Comparison of ENCODE assay signal across 11 cellular contexts in genomic region chr6:138555294-138555988, GRCh38. TPM values are rescaled to one million over a fixed set of nuclear protein-coding genes. Genes with fewer than 3 reads are reported as not detected.
DNase-seq lines count a peak whose midpoint lies in the region; ATAC-seq and TF ChIP-seq lines count a peak whose summit lies in the region.
"Had no signal": no experiment of that assay in that cellular context is flagged by ENCODE, and none has a peak within 500 bp of the region (broad histone marks: within the 10 kb centered on the region; RNA-seq: fewer than 3 reads in every experiment).

No MANE protein-coding gene starts in this region.

- peaks cover 2% of the 10 kb centered on the region for H3K4me1 ChIP-seq in fibroblast of lung (ENCODE audit: control insufficient read depth, extremely low read depth, insufficient read depth, low read length)

- peak; percentile 9 for DNase-seq in NAMALWA (ENCODE audit: low spot score)
- peak in 1 of 2 donors; percentile 64 for DNase-seq in fibroblast of lung (ENCODE audit: low read depth in 2 of 2)
- DNase-seq in neural crest cell (ENCODE audit: low read depth, low spot score), result no peak
- no peak for DNase-seq in immature natural killer cell
- DNase-seq in activated CD4-positive, alpha-beta T cell treated with anti-CD3 and anti-CD28 coated beads, Interleukin-2, amount 10 ng/mL, durations not matched to agents 24 days and 14 days, result no peak
- DNase-seq: activated CD4-positive, CD25-positive, alpha-beta regulatory T cell; NCI-H526 had no signal

- TF ChIP-seq CTCF in fibroblast of lung (conservative IDR thresholded peaks at IDR 0.05 in 1 of 2, IDR thresholded peaks at IDR 0.05 in 1 of 2; ENCODE audit: low read depth in 1 of 2, low read length in 2 of 2), result no peak
- no peak for TF ChIP-seq CTCF in neural crest cell (conservative IDR thresholded peaks at IDR 0.05)

- no peak overlapping the region for H3K9ac ChIP-seq in fibroblast of lung (ENCODE audit: insufficient read depth, low read length)

- no peaks in the 10 kb centered on the region for H3K9me3 ChIP-seq in fibroblast of lung (ENCODE audit: control insufficient read depth, insufficient read depth, low read depth, low read length)
- H3K9me3 ChIP-seq: gastroesophageal sphincter had no signal

- no peak overlapping the region for H3K27ac ChIP-seq in fibroblast of lung (ENCODE audit: insufficient read depth, low read length)

- peak overlapping the region; percentile 4 for H3K4me2 ChIP-seq in fibroblast of lung (ENCODE audit: extremely low read depth, insufficient read depth, low read length)

- H3K4me3 ChIP-seq in fibroblast of lung (replicated peaks in 1 of 4; ENCODE audit: control extremely low read depth in 1 of 4, insufficient read depth in 1 of 4, low read depth in 3 of 4, low read length in 4 of 4), result no peak overlapping the region
- H3K4me3 ChIP-seq: gastroesophageal sphincter had no signal

- ATAC-seq in GM19463 (IDR thresholded peaks at IDR 0.05; ENCODE audit: unreplicated experiment) (peak; percentile 47), HG03521 (IDR thresholded peaks at IDR 0.05; ENCODE audit: unreplicated experiment) (no peak)
- ATAC-seq in activated CD4-positive, CD25-positive, alpha-beta regulatory T cell treated with anti-CD3 and anti-CD28 coated beads, Interleukin-2, amount 50 U/mL, for 24 hours, result no peak
- ATAC-seq: gastroesophageal sphincter had no signal

- H3K4me3 Mint-ChIP-seq in neural crest cell (peak overlapping the region; percentile 29), immature natural killer cell (no peak overlapping the region)
- H3K4me3 Mint-ChIP-seq in activated CD4-positive, alpha-beta T cell treated with anti-CD3 and anti-CD28 coated beads, Interleukin-2, amount 10 ng/mL, durations not matched to agents 24 days and 14 days, result no peak overlapping the region

- H3K27ac Mint-ChIP-seq in neural crest cell (ENCODE audit: unreplicated experiment) (peak overlapping the region; percentile 64), immature natural killer cell (no peak overlapping the region)
- no peak overlapping the region for H3K27ac Mint-ChIP-seq in activated CD4-positive, alpha-beta T cell treated with anti-CD3 and anti-CD28 coated beads, Interleukin-2, amount 10 ng/mL, durations not matched to agents 24 days and 14 days

- H3K27me3 Mint-ChIP-seq in neural crest cell (ENCODE audit: low read depth), result no peaks in the 10 kb centered on the region
- peaks cover 0 to 2% (median under 1%) of the 10 kb centered on the region in 3 donors for H3K27me3 Mint-ChIP-seq in immature natural killer cell (ENCODE audit: low read depth in 3 of 3)
- peaks cover 33% of the 10 kb centered on the region for H3K27me3 Mint-ChIP-seq in activated CD4-positive, alpha-beta T cell treated with anti-CD3 and anti-CD28 coated beads, Interleukin-2, amount 10 ng/mL, durations not matched to agents 24 days and 14 days

- intact Hi-C loops in activated CD4-positive, alpha-beta T cell treated with anti-CD3 and anti-CD28 coated beads, Interleukin-2, amount 10 ng/mL, durations not matched to agents 24 days and 14 days (cut with micrococcal nuclease), result no loop called here

- H3K4me1 Mint-ChIP-seq in neural crest cell (peaks cover 64% of the 10 kb centered on the region), immature natural killer cell (no peaks in the 10 kb centered on the region)
- H3K4me1 Mint-ChIP-seq in activated CD4-positive, alpha-beta T cell treated with anti-CD3 and anti-CD28 coated beads, Interleukin-2, amount 10 ng/mL, durations not matched to agents 24 days and 14 days, result no peaks in the 10 kb centered on the region

- H2AFZ ChIP-seq in fibroblast of lung (ENCODE audit: low read length), result no peak overlapping the region

- no peaks in the 10 kb centered on the region for H3K36me3 ChIP-seq in fibroblast of lung (ENCODE audit: control insufficient read depth, insufficient read depth, low read length)
- H3K36me3 ChIP-seq: gastroesophageal sphincter had no signal

- H3K36me3 Mint-ChIP-seq in neural crest cell (ENCODE audit: low read depth) (peaks cover 2% of the 10 kb centered on the region), immature natural killer cell (no peaks in the 10 kb centered on the region)
- H3K36me3 Mint-ChIP-seq in activated CD4-positive, alpha-beta T cell treated with anti-CD3 and anti-CD28 coated beads, Interleukin-2, amount 10 ng/mL, durations not matched to agents 24 days and 14 days (ENCODE audit: low read depth), result no peaks in the 10 kb centered on the region

- H3K9me3 Mint-ChIP-seq in neural crest cell, result no peaks in the 10 kb centered on the region
- H3K9me3 Mint-ChIP-seq in immature natural killer cell, result no peaks in the 10 kb centered on the region
- no peaks in the 10 kb centered on the region for H3K9me3 Mint-ChIP-seq in activated CD4-positive, alpha-beta T cell treated with anti-CD3 and anti-CD28 coated beads, Interleukin-2, amount 10 ng/mL, durations not matched to agents 24 days and 14 days

- H4K20me1 ChIP-seq in fibroblast of lung (ENCODE audit: control insufficient read depth, extremely low read depth, insufficient read depth, low read length), result no peaks in the 10 kb centered on the region

- no peaks in the 10 kb centered on the region for H3K79me2 ChIP-seq in fibroblast of lung (ENCODE audit: control insufficient read depth, insufficient read depth, low read length)

- H3K27me3 ChIP-seq in fibroblast of lung (ENCODE audit: control insufficient read depth, insufficient read depth, low read length), result no peaks in the 10 kb centered on the region
- H3K27me3 ChIP-seq: gastroesophageal sphincter had no signal

RNA-seq across cellular contexts. Expression of gene NHSL1, which starts 56.1 kb away (rescaled TPM):
- total RNA-seq in fibroblast of lung (10.0 and 10.6 TPM in 2 replicates), neural crest cell (54.7 and 56.6 TPM in 2 replicates)
- polyA plus RNA-seq in fibroblast of lung (9.5 and 19.5 TPM in 2 replicates), immature natural killer cell (under 1 TPM in 1 of 3 donors, not detected in 2; 0.09 TPM)
- 7.6 and 9.5 TPM in 2 replicates for polyA plus RNA-seq in fibroblast of lung (2012)
- 40.6 and 42.8 TPM in 2 replicates for polyA minus RNA-seq in fibroblast of lung (ENCODE audit: low replicate concordance)
- 0.26 and 0.63 TPM in 2 replicates for total RNA-seq in activated CD4-positive, alpha-beta T cell treated with anti-CD3 and anti-CD28 coated beads, Interleukin-2, amount 10 ng/mL, durations not matched to agents 24 days and 14 days
